17 cellular contexts compared by ENCODE assay signal in genomic region chr1:43659785-43660184, GRCh38. TPM values are rescaled to one million over a fixed set of nuclear protein-coding genes. Genes with fewer than 3 reads are reported as not detected.
DNase-seq lines count a peak whose midpoint lies in the region; ATAC-seq lines count a peak whose summit lies in the region.
"Had no signal": no experiment of that assay in that cellular context is flagged by ENCODE, and none has a peak within 500 bp of the region (broad histone marks: within the 10 kb centered on the region; RNA-seq: fewer than 3 reads in every experiment).

No MANE protein-coding gene starts in this region.

- peaks cover 25% of the 10 kb centered on the region for H3K4me1 ChIP-seq in HUES64 (ENCODE audit: insufficient read depth, low read length)
- H3K4me1 ChIP-seq in iPS-15b (ENCODE audit: control insufficient read depth, insufficient read depth, low read length), result peaks cover 12% of the 10 kb centered on the region

- H3K27me3 ChIP-seq in HUES64 (ENCODE audit: insufficient read depth, low read length) (no peaks in the 10 kb centered on the region), iPS-15b (ENCODE audit: control insufficient read depth, insufficient read depth, low read length) (no peaks in the 10 kb centered on the region)

- no peak for ATAC-seq in HG02763 (IDR thresholded peaks at IDR 0.05; ENCODE audit: unreplicated experiment)

- peaks cover 96% of the 10 kb centered on the region for H3K36me3 ChIP-seq in HUES64 (ENCODE audit: insufficient read depth, low read length)
- peaks cover 56% of the 10 kb centered on the region for H3K36me3 ChIP-seq in iPS-15b (ENCODE audit: control insufficient read depth, insufficient read depth, low read length)

- H3K4me3 ChIP-seq in HUES64 (ENCODE audit: low read length), result 0 out of 2 replicates have a peak overlapping the region, but pooled peaks have one; percentile 13
- H3K4me3 ChIP-seq in iPS-15b (ENCODE audit: low read depth, low read length), result peak overlapping the region; percentile 16

- peak overlapping the region; percentile 81; the same call in 1 of the 2 replicates for H3K27ac ChIP-seq in HUES64 (ENCODE audit: low read depth, low read length)
- H3K27ac ChIP-seq in caudate nucleus (ENCODE audit: low read depth, low read length), result peak overlapping the region; percentile 8
- H3K27ac ChIP-seq: HL-60 had no signal

- WGBS in HUES64, result 39% methylated on average over 5 of the region's 5 CpGs

- DNase-seq in ELF-1 (ENCODE audit: low read depth, low spot score) (peak; percentile 14), caudate nucleus (lab: John Stamatoyannopoulos, UW) (no peak), NCI-H226 (no peak), RKO (ENCODE audit: low spot score) (no peak)
- no peak for DNase-seq in activated CD4-positive, alpha-beta T cell treated with anti-CD3 and anti-CD28 coated beads for 48 hours
- DNase-seq: 8988T; C1 segment of cervical spinal cord; Calu3; CD4-positive, alpha-beta T cell; DMS 273 treated with DMSO at 0.1 percent for 48 hours; GOT3; HCEC 1CT; HFFc6 had no signal

- H3K9ac ChIP-seq in HUES64 (ENCODE audit: low read depth, low read length) (0 out of 2 replicates have a peak overlapping the region, but pooled peaks have one; percentile 10), iPS-15b (ENCODE audit: low read depth, low read length) (no peak overlapping the region)

- no peaks in the 10 kb centered on the region for H3K9me3 ChIP-seq in HUES64 (ENCODE audit: insufficient read depth, low read depth, low read length)
- H3K9me3 ChIP-seq in iPS-15b (ENCODE audit: control insufficient read depth, insufficient read depth, low read length), result no peaks in the 10 kb centered on the region

RNA-seq across cellular contexts. Expression of gene KDM4A, which starts 9.8 kb away (rescaled TPM):
- polyA plus RNA-seq in HUES64 (2013, experiment 1 of 2), result 52.2 TPM
- polyA plus RNA-seq in HUES64 (2013, experiment 2 of 2), result 52.7 TPM

RNA-seq across cellular contexts. Expression of gene ST3GAL3, which starts 47.6 kb away (rescaled TPM):
- 9.0 TPM for polyA plus RNA-seq in HUES64 (2013, experiment 1 of 2)
- 12.8 TPM for polyA plus RNA-seq in HUES64 (2013, experiment 2 of 2)
